Comparison of ENCODE assay signal across 31 cellular contexts in the genomic region with DNA sequence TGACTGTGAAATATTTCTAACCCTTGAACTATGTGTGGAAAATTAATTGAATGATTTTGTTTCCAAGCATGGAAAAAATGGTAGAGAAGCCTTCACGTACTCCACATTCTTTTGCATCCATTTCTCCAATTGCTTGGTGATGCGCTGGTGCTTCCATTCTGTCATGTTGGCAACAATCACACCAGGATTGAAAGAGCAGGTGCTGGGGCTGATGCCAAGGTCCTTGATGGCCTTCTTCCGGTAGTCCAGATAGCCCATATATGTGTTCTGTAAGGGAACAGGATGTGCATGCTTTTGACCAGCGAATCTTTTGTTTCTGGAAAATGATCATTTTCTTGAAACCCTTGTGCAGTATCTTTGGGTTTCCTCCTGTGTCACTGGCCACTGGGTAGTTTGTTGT. TPM values are rescaled to one million over a fixed set of nuclear protein-coding genes. Genes with fewer than 3 reads are reported as not detected.
"Had no signal": no experiment of that assay in that cellular context is flagged by ENCODE, and none has a peak within 500 bp of the region (broad histone marks: within the 10 kb centered on the region; RNA-seq: fewer than 3 reads in every experiment).

No MANE protein-coding gene starts in this region.

- H3K4me2 ChIP-seq: smooth muscle cell had no signal

- H3K9me3 Mint-ChIP-seq: activated CD4-positive, alpha-beta memory T cell treated with anti-CD3 and anti-CD28 coated beads for 36 hours; activated CD4-positive, alpha-beta T cell treated with anti-CD3 and anti-CD28 coated beads, Interleukin-2, amount 10 ng/mL, durations not matched to agents 24 days and 14 days; activated naive CD4-positive, alpha-beta T cell treated with anti-CD3 and anti-CD28 coated beads for 36 hours; activated naive CD8-positive, alpha-beta T cell treated with anti-CD3 and anti-CD28 coated beads for 36 hours; activated T-helper 1 cell treated with anti-CD3 and anti-CD28 coated beads, Interleukin-12 subunit alpha, Interleukin-12 subunit beta, Interleukin-2, Interleukin-4 antibody, amounts not matched to agents 30 ng/mL and 10 ng/mL and 1 ng/mL, durations not matched to agents 14 hours and 24 hours and 36 hours; naive thymus-derived CD4-positive, alpha-beta T cell; stimulated activated memory B cell treated with anti-CD40 and anti-IgM and Interleukin-4, amounts not matched to agents 10 μg/mL and 1 μg/mL and 100 μg/mL, for 72 hours; stimulated activated naive CD8-positive, alpha-beta T cell treated with anti-CD3 and anti-CD28 coated beads, Interleukin-15, amount 100 ng/mL, for 72 hours had no signal

- H3K4me1 ChIP-seq: adrenal gland, body of pancreas, esophagus squamous epithelium, prostate gland, upper lobe of left lung had no signal

- DNase-seq: activated CD4-positive, alpha-beta memory T cell treated with anti-CD3 and anti-CD28 coated beads for 36 hours; activated CD4-positive, alpha-beta T cell treated with anti-CD3 and anti-CD28 coated beads, Interleukin-2, amount 10 ng/mL, durations not matched to agents 24 days and 14 days; activated CD4-positive, CD25-positive, alpha-beta regulatory T cell treated with anti-CD3 and anti-CD28 coated beads, Interleukin-2, amount 50 U/mL, for 72 hours; activated CD8-positive, alpha-beta memory T cell treated with anti-CD3 and anti-CD28 coated beads, Interleukin-2, amount 50 U/mL, for 4 hours; activated effector memory CD4-positive, alpha-beta T cell treated with anti-CD3 and anti-CD28 coated beads, Interleukin-2, amount 50 U/mL, for 16 hours; activated naive CD4-positive, alpha-beta T cell treated with anti-CD3 and anti-CD28 coated beads for 36 hours; activated naive CD8-positive, alpha-beta T cell treated with anti-CD3 and anti-CD28 coated beads for 36 hours; activated T-cell treated with anti-CD3 and anti-CD28 coated beads, Interleukin-2, amount 50 U/mL, for 1 hour; adrenal gland; aorta; body of pancreas; effector CD8-positive, alpha-beta T cell; esophagus squamous epithelium; glutamatergic neuron; left ventricle myocardium superior; naive thymus-derived CD4-positive, alpha-beta T cell; ovary; sigmoid colon; stimulated activated CD4-positive, alpha-beta T cell treated with anti-CD3 and anti-CD28 coated beads, Interleukin-1b, Interleukin-23, amount 100 ng/mL, for 48 hours; stimulated activated CD4-positive, alpha-beta T cell treated with anti-CD3 and anti-CD28 coated beads, Interleukin-4, amount 100 ng/mL, for 4 hours; stimulated activated CD8-positive, alpha-beta memory T cell treated with anti-CD3 and anti-CD28 coated beads, Interleukin-4, amount 100 ng/mL, for 48 hours; stimulated activated naive CD8-positive, alpha-beta T cell treated with anti-CD3 and anti-CD28 coated beads, Interleukin-15, amount 100 ng/mL, for 72 hours; substantia nigra; T-helper 9 cell; upper lobe of left lung; WERI-Rb-1 had no signal

- H3K27me3 Mint-ChIP-seq: activated naive CD8-positive, alpha-beta T cell treated with anti-CD3 and anti-CD28 coated beads for 36 hours had no signal

- H3K4me3 Mint-ChIP-seq: activated CD4-positive, alpha-beta memory T cell treated with anti-CD3 and anti-CD28 coated beads for 36 hours; activated CD4-positive, alpha-beta T cell treated with anti-CD3 and anti-CD28 coated beads, Interleukin-2, amount 10 ng/mL, durations not matched to agents 24 days and 14 days; activated naive CD4-positive, alpha-beta T cell treated with anti-CD3 and anti-CD28 coated beads for 36 hours; activated naive CD8-positive, alpha-beta T cell treated with anti-CD3 and anti-CD28 coated beads for 36 hours; activated T-helper 1 cell treated with anti-CD3 and anti-CD28 coated beads, Interleukin-12 subunit alpha, Interleukin-12 subunit beta, Interleukin-2, Interleukin-4 antibody, amounts not matched to agents 30 ng/mL and 10 ng/mL and 1 ng/mL, durations not matched to agents 14 hours and 24 hours and 36 hours; naive thymus-derived CD4-positive, alpha-beta T cell; stimulated activated memory B cell treated with anti-CD40 and anti-IgM and Interleukin-4, amounts not matched to agents 10 μg/mL and 1 μg/mL and 100 μg/mL, for 72 hours; stimulated activated naive CD8-positive, alpha-beta T cell treated with anti-CD3 and anti-CD28 coated beads, Interleukin-15, amount 100 ng/mL, for 72 hours had no signal

- H3K27ac ChIP-seq: adrenal gland, body of pancreas, epithelial cell of prostate, esophagus squamous epithelium, ovary, prostate gland, sigmoid colon, upper lobe of left lung, WERI-Rb-1 had no signal

- H3K9me3 ChIP-seq: adrenal gland, body of pancreas, esophagus squamous epithelium, ovary, prostate gland, sigmoid colon, upper lobe of left lung had no signal

- H3K36me3 ChIP-seq: adrenal gland, ovary, prostate gland had no signal

- H3K36me3 Mint-ChIP-seq: activated CD4-positive, alpha-beta memory T cell treated with anti-CD3 and anti-CD28 coated beads for 36 hours; activated naive CD8-positive, alpha-beta T cell treated with anti-CD3 and anti-CD28 coated beads for 36 hours; stimulated activated memory B cell treated with anti-CD40 and anti-IgM and Interleukin-4, amounts not matched to agents 10 μg/mL and 1 μg/mL and 100 μg/mL, for 72 hours had no signal

- H3K27ac Mint-ChIP-seq: activated CD4-positive, alpha-beta memory T cell treated with anti-CD3 and anti-CD28 coated beads for 36 hours; activated CD4-positive, alpha-beta T cell treated with anti-CD3 and anti-CD28 coated beads, Interleukin-2, amount 10 ng/mL, durations not matched to agents 24 days and 14 days; activated naive CD4-positive, alpha-beta T cell treated with anti-CD3 and anti-CD28 coated beads for 36 hours; activated naive CD8-positive, alpha-beta T cell treated with anti-CD3 and anti-CD28 coated beads for 36 hours; activated T-helper 1 cell treated with anti-CD3 and anti-CD28 coated beads, Interleukin-12 subunit alpha, Interleukin-12 subunit beta, Interleukin-2, Interleukin-4 antibody, amounts not matched to agents 30 ng/mL and 10 ng/mL and 1 ng/mL, durations not matched to agents 14 hours and 24 hours and 36 hours; naive thymus-derived CD4-positive, alpha-beta T cell; stimulated activated memory B cell treated with anti-CD40 and anti-IgM and Interleukin-4, amounts not matched to agents 10 μg/mL and 1 μg/mL and 100 μg/mL, for 72 hours; stimulated activated naive CD8-positive, alpha-beta T cell treated with anti-CD3 and anti-CD28 coated beads, Interleukin-15, amount 100 ng/mL, for 72 hours had no signal

- H3K4me3 ChIP-seq: adrenal gland, body of pancreas, esophagus squamous epithelium, ovary, prostate gland, sigmoid colon, smooth muscle cell, upper lobe of left lung had no signal

- H3K27me3 ChIP-seq: adrenal gland, body of pancreas, ovary, sigmoid colon, upper lobe of left lung had no signal

- H3K4me1 Mint-ChIP-seq: activated CD4-positive, alpha-beta T cell treated with anti-CD3 and anti-CD28 coated beads, Interleukin-2, amount 10 ng/mL, durations not matched to agents 24 days and 14 days; activated naive CD8-positive, alpha-beta T cell treated with anti-CD3 and anti-CD28 coated beads for 36 hours; naive thymus-derived CD4-positive, alpha-beta T cell; stimulated activated memory B cell treated with anti-CD40 and anti-IgM and Interleukin-4, amounts not matched to agents 10 μg/mL and 1 μg/mL and 100 μg/mL, for 72 hours; stimulated activated naive CD8-positive, alpha-beta T cell treated with anti-CD3 and anti-CD28 coated beads, Interleukin-15, amount 100 ng/mL, for 72 hours had no signal

RNA-seq across cellular contexts. Expression of gene GLT8D2, which starts 55.8 kb away (rescaled TPM):
- total RNA-seq: activated CD4-positive, alpha-beta memory T cell treated with anti-CD3 and anti-CD28 coated beads for 36 hours; activated CD4-positive, alpha-beta T cell treated with anti-CD3 and anti-CD28 coated beads, Interleukin-2, amount 10 ng/mL, durations not matched to agents 24 days and 14 days; activated naive CD4-positive, alpha-beta T cell treated with anti-CD3 and anti-CD28 coated beads for 36 hours had no signal
